Comparison of ENCODE assay signal across 24 cellular contexts in the genomic region with DNA sequence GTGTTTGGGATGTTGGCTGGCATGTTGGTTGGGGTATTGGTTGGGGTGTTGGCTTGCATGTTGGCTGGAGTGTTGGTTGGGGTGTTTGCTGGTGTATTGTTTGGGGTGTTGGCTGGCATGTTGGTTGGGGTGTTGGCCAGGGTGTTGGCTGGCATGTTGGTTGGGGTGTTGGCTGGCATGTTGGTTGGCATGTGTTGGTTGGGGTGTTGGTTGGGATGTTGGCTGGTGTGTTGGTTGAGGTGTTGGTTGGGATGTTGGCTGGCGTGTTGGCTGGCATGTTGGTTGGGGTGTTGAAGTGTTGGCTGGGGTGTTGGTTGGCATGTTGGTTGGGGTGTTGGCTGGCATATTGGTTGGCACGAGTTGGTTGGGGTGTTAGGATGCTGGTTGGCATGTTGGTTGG. TPM values are rescaled to one million over a fixed set of nuclear protein-coding genes. Genes with fewer than 3 reads are reported as not detected.
"Had no signal": no experiment of that assay in that cellular context is flagged by ENCODE, and none has a peak within 500 bp of the region (broad histone marks: within the 10 kb centered on the region; RNA-seq: fewer than 3 reads in every experiment).

No MANE protein-coding gene starts in this region.

- H3K27ac ChIP-seq: SJSA1, SK-N-MC had no signal

- H3K36me3 ChIP-seq: SJSA1 had no signal

- DNase-seq: KBM-7, MV-4-11, NCI-H1092, NCI-H1105 treated with DMSO at 0.1 percent for 48 hours, NCI-H1417 treated with DMSO at 0.1 percent for 48 hours, NCI-H146, NCI-H1694 treated with DMSO at 0.1 percent for 48 hours, NCI-H1930, NCI-H2081, NCI-H2107, NCI-H226, NCI-H446, NCI-H510A, NCI-H524 treated with DMSO at 0.1 percent for 48 hours, NCI-H69, NCI-H774, Right ventricle myocardium superior, RPMI8226, SIG-M5 had no signal

- H3K9me3 ChIP-seq: SJSA1 had no signal

- H3K4me3 ChIP-seq: SJSA1, SK-N-MC had no signal

- FAIRE-seq: RCC 7860 had no signal

- H3K27me3 ChIP-seq: SJSA1 had no signal

RNA-seq across cellular contexts. Expression of gene FLRT1, which starts 24.9 kb away (rescaled TPM):
- total RNA-seq: HT1080, LHCN-M2 had no signal
